Comparison of ENCODE assay signal across 13 cellular contexts in genomic region chr2:205975082-205975949, GRCh38.
DNase-seq lines count a peak whose midpoint lies in the region; ATAC-seq and TF ChIP-seq lines count a peak whose summit lies in the region.
"Had no signal": no experiment of that assay in that cellular context is flagged by ENCODE, and none has a peak within 500 bp of the region (broad histone marks: within the 10 kb centered on the region; RNA-seq: fewer than 3 reads in every experiment).

No MANE protein-coding gene starts in this region.

- H2BK15ac ChIP-seq in H9 (ENCODE audit: low read depth, low read length): no peak overlapping the region

- no peak overlapping the region for H2BK20ac ChIP-seq in H9 (ENCODE audit: low read depth, low read length, poor library complexity, severe bottlenecking)

- H3K56ac ChIP-seq in H9 (ENCODE audit: insufficient read length, low read depth, low read length): no peak overlapping the region

- no peaks in the 10 kb centered on the region for H4K20me1 ChIP-seq in H9 (ENCODE audit: control insufficient read depth, insufficient read depth, insufficient read length)

- H2AFZ ChIP-seq in H9 (ENCODE audit: low read length): no peak overlapping the region

- DNase-seq in DMS53 treated with DMSO at 0.1 percent for 48 hours (lab: John Stamatoyannopoulos, UW; ENCODE audit: unreplicated experiment) (peak; percentile 86), Peyer's patch (peak in 1 of 3 donors; percentile 70), NCI-H1436 treated with DMSO at 0.1 percent for 48 hours (lab: John Stamatoyannopoulos, UW) (no peak), H9 (no peak), NCI-H2196 (lab: John Stamatoyannopoulos, UW; ENCODE audit: unreplicated experiment) (no peak), NCI-H1092 treated with DMSO at 0.1 percent for 48 hours (lab: John Stamatoyannopoulos, UW) (no peak)
- DNase-seq: heart left ventricle, NCI-H1105 treated with DMSO at 0.1 percent for 48 hours had no signal

- no peak overlapping the region for H3K4me3 Mint-ChIP-seq in H9
- H3K4me3 Mint-ChIP-seq: T-helper 1 cell treated with Interleukin-12 subunit alpha and Interleukin-12 subunit beta and Interleukin-4 antibody, amounts not matched to agents 30 μg/mL and 1 μg/mL, for 36 hours had no signal

- no peak for TF ChIP-seq POLR2A in Peyer's patch (IDR thresholded peaks at IDR 0.05)

- no peak overlapping the region for H3K27ac Mint-ChIP-seq in H9
- H3K27ac Mint-ChIP-seq: T-helper 1 cell treated with Interleukin-12 subunit alpha and Interleukin-12 subunit beta and Interleukin-4 antibody, amounts not matched to agents 30 μg/mL and 1 μg/mL, for 36 hours had no signal

- no peak overlapping the region for H3K4me2 ChIP-seq in H9 (ENCODE audit: insufficient read depth, insufficient read length, low read length)

- H3K9me3 ChIP-seq in Peyer's patch: no peaks in the 10 kb centered on the region
- H3K9me3 ChIP-seq in liver (ENCODE audit: control insufficient read depth in 4 of 4, low read length in 3 of 4): no peaks in the 10 kb centered on the region
- no peaks in the 10 kb centered on the region for H3K9me3 ChIP-seq in H9 (ENCODE audit: control insufficient read depth, low read depth, low read length)
- H3K9me3 ChIP-seq: heart left ventricle had no signal

- ATAC-seq in GM21825 (IDR thresholded peaks at IDR 0.05; ENCODE audit: unreplicated experiment): peak; percentile 94
- ATAC-seq: sciatic nerve had no signal

- H3K14ac ChIP-seq in H9 (ENCODE audit: insufficient read depth, low read length): no peak overlapping the region

- no peaks in the 10 kb centered on the region for H3K23me2 ChIP-seq in H9 (ENCODE audit: insufficient read length, low read depth, low read length, poor library complexity, severe bottlenecking)

- H3K27me3 ChIP-seq in Peyer's patch (no peaks in the 10 kb centered on the region), liver (ENCODE audit: control insufficient read depth in 4 of 4, insufficient read depth in 4 of 4, low read length in 3 of 4) (no peaks in the 10 kb centered on the region), H9 (ENCODE audit: insufficient read depth, low read length) (no peaks in the 10 kb centered on the region)

- no peaks in the 10 kb centered on the region for H3K79me1 ChIP-seq in H9 (ENCODE audit: insufficient read depth, low read depth, low read length, poor library complexity, severe bottlenecking)

- H3K9ac ChIP-seq in liver (ENCODE audit: low read depth in 1 of 2, low read length in 2 of 2) (no peak overlapping the region), H9 (ENCODE audit: extremely low read depth, insufficient read length, low read length) (no peak overlapping the region)

- H3K27me3 Mint-ChIP-seq in H9 (ENCODE audit: low read depth): no peaks in the 10 kb centered on the region

- peaks cover 2% of the 10 kb centered on the region; the same call in 1 of the 2 replicates for H3K79me2 ChIP-seq in H9 (ENCODE audit: insufficient read depth, low read length)

- 28% methylated on average over 5 of the region's 5 CpGs for WGBS in liver
- WGBS in H9 (ENCODE audit: extremely low coverage, insufficient read length, low lambda C conversion rate): no CpG with 5 or more reads among the region's 5 CpGs

- TF ChIP-seq CTCF in Peyer's patch (IDR thresholded peaks at IDR 0.05) (no peak), liver (IDR thresholded peaks at IDR 0.05; ENCODE audit: low read depth, low read length, missing input control) (no peak), H9 (conservative IDR thresholded peaks at IDR 0.05) (no peak)

- H2BK5ac ChIP-seq in H9 (ENCODE audit: insufficient read length, low read length): no peak overlapping the region

- H3K4me1 ChIP-seq in Peyer's patch (peaks cover 0 to 21% (median 1%) of the 10 kb centered on the region in 4 donors), liver (ENCODE audit: control insufficient read depth in 4 of 4, insufficient read depth in 4 of 4, low read length in 3 of 4) (peaks cover 2 to 34% (median 22%) of the 10 kb centered on the region in 4 donors), H9 (ENCODE audit: insufficient read depth, low read length) (0 out of 2 replicates have a peak, but pooled peaks cover 8% of the 10 kb centered on the region)
- H3K4me1 ChIP-seq: heart left ventricle had no signal

- no peaks in the 10 kb centered on the region; a peak in 3 of 7 replicates for H3K36me3 Mint-ChIP-seq in H9 (ENCODE audit: insufficient read depth in 1 of 3, low read depth in 3 of 3)

- H4K91ac ChIP-seq in H9 (ENCODE audit: insufficient read length, low read depth, low read length): no peak overlapping the region

- TF ChIP-seq RAD21 in liver (IDR thresholded peaks at IDR 0.05): peak; percentile 41 to 60

- no peak overlapping the region for H2BK120ac ChIP-seq in H9 (ENCODE audit: low read depth, low read length, poor library complexity, severe bottlenecking)

- H3K4ac ChIP-seq in H9 (ENCODE audit: low read depth, low read length): no peak overlapping the region

- no peak overlapping the region for H2BK12ac ChIP-seq in H9 (ENCODE audit: insufficient read length, low read depth, low read length)

- H4K5ac ChIP-seq in H9 (ENCODE audit: insufficient read length, low read depth, low read length): no peak overlapping the region

- peaks cover 0 to 7% of the 10 kb centered on the region in 2 experiments; a peak in 2 of 5 replicates for H3K9me3 Mint-ChIP-seq in H9
- H3K9me3 Mint-ChIP-seq: T-helper 1 cell treated with Interleukin-12 subunit alpha and Interleukin-12 subunit beta and Interleukin-4 antibody, amounts not matched to agents 30 μg/mL and 1 μg/mL, for 36 hours had no signal

- no peak overlapping the region for H4K8ac ChIP-seq in H9 (replicated peaks; ENCODE audit: insufficient read length, low read depth, low read length)

- no peak overlapping the region for H2AK5ac ChIP-seq in H9 (ENCODE audit: insufficient read length, low read length)

- H3K36me3 ChIP-seq in Peyer's patch: no peaks in the 10 kb centered on the region
- no peaks in the 10 kb centered on the region for H3K36me3 ChIP-seq in liver (ENCODE audit: control insufficient read depth in 4 of 4, insufficient read depth in 3 of 4, low read depth in 1 of 4, low read length in 3 of 4)
- H3K36me3 ChIP-seq: heart left ventricle had no signal

- H3K4me1 Mint-ChIP-seq in H9: peaks cover 9 to 11% of the 10 kb centered on the region in 2 experiments

- H3K23ac ChIP-seq in H9 (ENCODE audit: insufficient read length, low read depth, low read length): no peak overlapping the region

- H3K18ac ChIP-seq in H9 (ENCODE audit: insufficient read length, low read depth, low read length): no peak overlapping the region

- no peak overlapping the region for H3T11ph ChIP-seq in H9 (ENCODE audit: low read length)

- H3K27ac ChIP-seq in Peyer's patch (peak overlapping the region in 3 of 4 donors; percentile 46 to 87 (median 79)), liver (ENCODE audit: low read depth in 1 of 2, low read length in 2 of 2) (peak overlapping the region; percentile 49 to 71), H9 (ENCODE audit: insufficient read length, low read depth, low read length) (no peak overlapping the region)
- H3K27ac ChIP-seq: C4-2B, heart left ventricle had no signal

- H3K4me3 ChIP-seq in Peyer's patch: peak overlapping the region in 1 of 4 donors; percentile 6
- H3K4me3 ChIP-seq in liver (ENCODE audit: low read depth in 1 of 3, low read length in 3 of 3): peak overlapping the region in 1 of 3 donors; percentile 16
- H3K4me3 ChIP-seq: heart left ventricle had no signal

TF ChIP-seq in liver, 16 proteins besides CTCF, POLR2A, EP300 and RAD21 (continues in another document):
- TF ChIP-seq HNF4A (conservative IDR thresholded peaks at IDR 0.05) (peak; percentile 99), ATF3 (IDR thresholded peaks at IDR 0.05) (no peak), GABPA (IDR thresholded peaks at IDR 0.05 in 1 of 2, conservative IDR thresholded peaks at IDR 0.05 in 1 of 2) (peak in 1 of 2 donors; percentile 66), NR2F2 (IDR thresholded peaks at IDR 0.05) (no peak), FOXA1 (IDR thresholded peaks at IDR 0.05) (peak; percentile 28), TAF1 (conservative IDR thresholded peaks at IDR 0.05) (peak; percentile 55), HNF4G (IDR thresholded peaks at IDR 0.05) (peak; percentile 95), EGR1 (IDR thresholded peaks at IDR 0.05; ENCODE audit: low read depth in 2 of 2) (peak in 1 of 2 donors; percentile 69), SP1 (IDR thresholded peaks at IDR 0.05) (peak; percentile 99), JUND (IDR thresholded peaks at IDR 0.05) (peak; percentile 80 to 92), REST (IDR thresholded peaks at IDR 0.05) (peak; percentile 84), YY1 (IDR thresholded peaks at IDR 0.05) (peak; percentile 69), RXRA (IDR thresholded peaks at IDR 0.05) (peak; percentile 77 to 89)
